Comparison of ENCODE assay signal across 2 cellular contexts in genomic region chr19:4816388-4817165, GRCh38.
TF ChIP-seq lines count a peak whose summit lies in the region.

No MANE protein-coding gene starts in this region.

TF ChIP-seq in HCT116, 20 proteins besides CTCF, POLR2A, EP300 and RAD21:
- no peak for TF ChIP-seq SIN3A (IDR thresholded peaks at IDR 0.05; ENCODE audit: low read depth)
- no peak for TF ChIP-seq EZH2phosphoT487 (IDR thresholded peaks at IDR 0.05; ENCODE audit: borderline replicate concordance)
- no peak for TF ChIP-seq JUND (IDR thresholded peaks at IDR 0.05)
- no peak for TF ChIP-seq ELF1 (IDR thresholded peaks at IDR 0.05; ENCODE audit: borderline replicate concordance, low read depth)
- TF ChIP-seq EGR1 (IDR thresholded peaks at IDR 0.05; ENCODE audit: low read depth) = no peak
- no peak for TF ChIP-seq CEBPB (IDR thresholded peaks at IDR 0.05; ENCODE audit: low read depth)
- TF ChIP-seq, protein P1, sequence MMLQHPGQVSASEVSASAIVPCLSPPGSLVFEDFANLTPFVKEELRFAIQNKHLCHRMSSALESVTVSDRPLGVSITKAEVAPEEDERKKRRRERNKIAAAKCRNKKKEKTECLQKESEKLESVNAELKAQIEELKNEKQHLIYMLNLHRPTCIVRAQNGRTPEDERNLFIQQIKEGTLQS (IDR thresholded peaks at IDR 0.05) = no peak
- no peak for TF ChIP-seq ZNF274 (IDR thresholded peaks at IDR 0.05; ENCODE audit: low read depth, low read length)
- TF ChIP-seq EZH2 (IDR thresholded peaks at IDR 0.05) = no peak
- TF ChIP-seq YY1 (IDR thresholded peaks at IDR 0.05; ENCODE audit: extremely low read depth, insufficient replicate concordance, low read depth, low read length) = no peak
- no peak for TF ChIP-seq ZFX (IDR thresholded peaks at IDR 0.05)
- TF ChIP-seq ZBTB33 (IDR thresholded peaks at IDR 0.05; ENCODE audit: extremely low read depth, insufficient replicate concordance, low read length) = no peak
- TF ChIP-seq, protein P2, sequence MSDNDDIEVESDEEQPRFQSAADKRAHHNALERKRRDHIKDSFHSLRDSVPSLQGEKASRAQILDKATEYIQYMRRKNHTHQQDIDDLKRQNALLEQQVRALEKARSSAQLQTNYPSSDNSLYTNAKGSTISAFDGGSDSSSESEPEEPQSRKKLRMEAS (IDR thresholded peaks at IDR 0.05) = no peak
- TF ChIP-seq FOSL1 (IDR thresholded peaks at IDR 0.05; ENCODE audit: low read depth) = no peak
- no peak for TF ChIP-seq SP1 (IDR thresholded peaks at IDR 0.05; ENCODE audit: low read depth)
- no peak for TF ChIP-seq SRF (IDR thresholded peaks at IDR 0.05; ENCODE audit: low read depth)
- no peak for TF ChIP-seq CBX3 (IDR thresholded peaks at IDR 0.05; ENCODE audit: low read depth)
TF ChIP-seq in HCT116: peak in this region for 0.

TF ChIP-seq in K562, 482 proteins besides CTCF, POLR2A, EP300 and RAD21:
- TF ChIP-seq CEBPG (CRISPR knock-in tag; IDR thresholded peaks at IDR 0.05) (no peak), CEBPG (tag; conservative IDR thresholded peaks at IDR 0.05 in 1 of 2, IDR thresholded peaks at IDR 0.05 in 1 of 2) (no peak), FIP1L1 (IDR thresholded peaks at IDR 0.05; ENCODE audit: low read depth, low read length, poor library complexity, severe bottlenecking) (no peak), LEF1 (IDR thresholded peaks at IDR 0.05) (no peak), POLR2G (IDR thresholded peaks at IDR 0.05; ENCODE audit: low read depth, low read length) (peak; percentile 19), CREBBP (IDR thresholded peaks at IDR 0.05; ENCODE audit: low read depth, low read length) (no peak), ZNF134 (CRISPR knock-in tag; conservative IDR thresholded peaks at IDR 0.05) (no peak), CEBPZ (IDR thresholded peaks at IDR 0.05; ENCODE audit: borderline replicate concordance, low read depth, low read length) (no peak), FOXP1 (CRISPR knock-in tag; IDR thresholded peaks at IDR 0.05) (no peak), ZC3H4 (CRISPR knock-in tag; IDR thresholded peaks at IDR 0.05; ENCODE audit: borderline replicate concordance) (0 out of 2 replicates have a peak, but pooled peaks have one; percentile 43), ZNF263 (CRISPR knock-in tag; IDR thresholded peaks at IDR 0.05; ENCODE audit: borderline replicate concordance) (no peak), MCM5 (IDR thresholded peaks at IDR 0.05; ENCODE audit: low read depth) (no peak), PTRF (tag; IDR thresholded peaks at IDR 0.05) (no peak), GTF2A2 (tag; IDR thresholded peaks at IDR 0.05) (no peak), ZBTB43 (CRISPR knock-in tag; IDR thresholded peaks at IDR 0.05) (no peak), PATZ1 (CRISPR knock-in tag; IDR thresholded peaks at IDR 0.05; ENCODE audit: borderline replicate concordance) (no peak), SRSF7 (optimal IDR thresholded peaks at IDR 0.05; ENCODE audit: low read depth, low read length) (no peak), ZNF224 (CRISPR knock-in tag; IDR thresholded peaks at IDR 0.05) (no peak), RBM39 (optimal IDR thresholded peaks at IDR 0.05; ENCODE audit: low read depth, low read length) (no peak), RBM22 (IDR thresholded peaks at IDR 0.05; ENCODE audit: low read depth, low read length, poor library complexity, severe bottlenecking) (peak; percentile 26)
- TF ChIP-seq, protein P3, sequence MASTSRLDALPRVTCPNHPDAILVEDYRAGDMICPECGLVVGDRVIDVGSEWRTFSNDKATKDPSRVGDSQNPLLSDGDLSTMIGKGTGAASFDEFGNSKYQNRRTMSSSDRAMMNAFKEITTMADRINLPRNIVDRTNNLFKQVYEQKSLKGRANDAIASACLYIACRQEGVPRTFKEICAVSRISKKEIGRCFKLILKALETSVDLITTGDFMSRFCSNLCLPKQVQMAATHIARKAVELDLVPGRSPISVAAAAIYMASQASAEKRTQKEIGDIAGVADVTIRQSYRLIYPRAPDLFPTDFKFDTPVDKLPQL (IDR thresholded peaks at IDR 0.05; ENCODE audit: extremely low read depth, insufficient read length) = no peak
- TF ChIP-seq, protein P4, sequence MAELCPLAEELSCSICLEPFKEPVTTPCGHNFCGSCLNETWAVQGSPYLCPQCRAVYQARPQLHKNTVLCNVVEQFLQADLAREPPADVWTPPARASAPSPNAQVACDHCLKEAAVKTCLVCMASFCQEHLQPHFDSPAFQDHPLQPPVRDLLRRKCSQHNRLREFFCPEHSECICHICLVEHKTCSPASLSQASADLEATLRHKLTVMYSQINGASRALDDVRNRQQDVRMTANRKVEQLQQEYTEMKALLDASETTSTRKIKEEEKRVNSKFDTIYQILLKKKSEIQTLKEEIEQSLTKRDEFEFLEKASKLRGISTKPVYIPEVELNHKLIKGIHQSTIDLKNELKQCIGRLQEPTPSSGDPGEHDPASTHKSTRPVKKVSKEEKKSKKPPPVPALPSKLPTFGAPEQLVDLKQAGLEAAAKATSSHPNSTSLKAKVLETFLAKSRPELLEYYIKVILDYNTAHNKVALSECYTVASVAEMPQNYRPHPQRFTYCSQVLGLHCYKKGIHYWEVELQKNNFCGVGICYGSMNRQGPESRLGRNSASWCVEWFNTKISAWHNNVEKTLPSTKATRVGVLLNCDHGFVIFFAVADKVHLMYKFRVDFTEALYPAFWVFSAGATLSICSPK (IDR thresholded peaks at IDR 0.05; ENCODE audit: borderline replicate concordance) = no peak
- TF ChIP-seq, protein P5, sequence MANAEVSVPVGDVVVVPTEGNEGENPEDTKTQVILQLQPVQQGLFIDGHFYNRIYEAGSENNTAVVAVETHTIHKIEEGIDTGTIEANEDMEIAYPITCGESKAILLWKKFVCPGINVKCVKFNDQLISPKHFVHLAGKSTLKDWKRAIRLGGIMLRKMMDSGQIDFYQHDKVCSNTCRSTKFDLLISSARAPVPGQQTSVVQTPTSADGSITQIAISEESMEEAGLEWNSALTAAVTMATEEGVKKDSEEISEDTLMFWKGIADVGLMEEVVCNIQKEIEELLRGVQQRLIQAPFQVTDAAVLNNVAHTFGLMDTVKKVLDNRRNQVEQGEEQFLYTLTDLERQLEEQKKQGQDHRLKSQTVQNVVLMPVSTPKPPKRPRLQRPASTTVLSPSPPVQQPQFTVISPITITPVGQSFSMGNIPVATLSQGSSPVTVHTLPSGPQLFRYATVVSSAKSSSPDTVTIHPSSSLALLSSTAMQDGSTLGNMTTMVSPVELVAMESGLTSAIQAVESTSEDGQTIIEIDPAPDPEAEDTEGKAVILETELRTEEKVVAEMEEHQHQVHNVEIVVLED (CRISPR knock-in tag; IDR thresholded peaks at IDR 0.05) = no peak
- TF ChIP-seq, protein P6, sequence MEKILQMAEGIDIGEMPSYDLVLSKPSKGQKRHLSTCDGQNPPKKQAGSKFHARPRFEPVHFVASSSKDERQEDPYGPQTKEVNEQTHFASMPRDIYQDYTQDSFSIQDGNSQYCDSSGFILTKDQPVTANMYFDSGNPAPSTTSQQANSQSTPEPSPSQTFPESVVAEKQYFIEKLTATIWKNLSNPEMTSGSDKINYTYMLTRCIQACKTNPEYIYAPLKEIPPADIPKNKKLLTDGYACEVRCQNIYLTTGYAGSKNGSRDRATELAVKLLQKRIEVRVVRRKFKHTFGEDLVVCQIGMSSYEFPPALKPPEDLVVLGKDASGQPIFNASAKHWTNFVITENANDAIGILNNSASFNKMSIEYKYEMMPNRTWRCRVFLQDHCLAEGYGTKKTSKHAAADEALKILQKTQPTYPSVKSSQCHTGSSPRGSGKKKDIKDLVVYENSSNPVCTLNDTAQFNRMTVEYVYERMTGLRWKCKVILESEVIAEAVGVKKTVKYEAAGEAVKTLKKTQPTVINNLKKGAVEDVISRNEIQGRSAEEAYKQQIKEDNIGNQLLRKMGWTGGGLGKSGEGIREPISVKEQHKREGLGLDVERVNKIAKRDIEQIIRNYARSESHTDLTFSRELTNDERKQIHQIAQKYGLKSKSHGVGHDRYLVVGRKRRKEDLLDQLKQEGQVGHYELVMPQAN (IDR thresholded peaks at IDR 0.05; ENCODE audit: borderline replicate concordance) = no peak
TF ChIP-seq in K562: peak in this region for 3.
